In the genomic region with DNA sequence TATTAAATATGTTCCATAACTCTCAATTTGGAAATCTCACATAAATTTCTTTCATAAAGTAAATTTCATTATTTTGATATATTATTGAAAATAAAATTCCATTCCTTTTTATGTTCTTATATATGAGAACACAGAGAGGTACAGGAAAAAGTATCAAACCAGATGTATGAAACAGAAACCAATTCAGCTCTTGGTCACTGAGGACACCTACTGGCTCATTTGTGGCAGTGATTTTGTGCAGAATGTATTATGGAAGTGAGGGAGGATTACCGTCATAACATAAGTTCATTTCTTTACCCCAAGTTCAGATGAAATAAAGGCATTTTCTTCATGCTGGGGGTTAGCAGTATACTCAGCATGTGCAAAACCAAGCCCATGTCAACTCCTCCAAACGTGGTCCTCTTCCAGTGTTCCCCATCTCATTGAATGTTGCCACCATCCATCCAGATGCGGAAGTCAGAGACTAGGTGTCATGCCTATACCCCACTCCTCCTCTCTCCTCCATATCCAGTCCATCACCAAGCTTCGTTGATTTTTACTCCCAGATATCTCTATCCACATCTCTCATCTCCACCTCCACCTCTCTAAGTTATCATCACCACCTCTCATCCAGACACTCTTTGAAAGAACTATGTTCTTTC, we compare ENCODE assay signal across 9 cellular contexts. TPM values are rescaled to one million over a fixed set of nuclear protein-coding genes. Genes with fewer than 3 reads are reported as not detected.
DNase-seq lines count a peak whose midpoint lies in the region; ATAC-seq and TF ChIP-seq lines count a peak whose summit lies in the region.
"Had no signal": no experiment of that assay in that cellular context is flagged by ENCODE, and none has a peak within 500 bp of the region (broad histone marks: within the 10 kb centered on the region; RNA-seq: fewer than 3 reads in every experiment).

No MANE protein-coding gene starts in this region.

- H3K4me3 ChIP-seq in dorsolateral prefrontal cortex: no peak overlapping the region

- intact Hi-C loops in dorsolateral prefrontal cortex (cut with DNase I): no loop called here

- ATAC-seq in GM18861 (IDR thresholded peaks at IDR 0.05; ENCODE audit: unreplicated experiment) (peak; percentile 78), HG02623 (IDR thresholded peaks at IDR 0.05; ENCODE audit: unreplicated experiment) (no peak)

- peak; percentile 95 for TF ChIP-seq RAD21 in Ishikawa (IDR thresholded peaks at IDR 0.05; ENCODE audit: low read depth)

- no peak overlapping the region for H3K27ac ChIP-seq in dorsolateral prefrontal cortex

- no peak for TF ChIP-seq EP300 in Ishikawa (IDR thresholded peaks at IDR 0.05; ENCODE audit: borderline replicate concordance)

- H3K27me3 ChIP-seq in dorsolateral prefrontal cortex: no peaks in the 10 kb centered on the region

- peak; percentile 49 to 86 (median 73) for TF ChIP-seq CTCF in dorsolateral prefrontal cortex (IDR thresholded peaks at IDR 0.05 in 54 of 56, conservative IDR thresholded peaks at IDR 0.05 in 2 of 56; ENCODE audit: low read depth in 1 of 56, partially characterized antibody in 56 of 56)

- DNase-seq in COLO668 (lab: John Stamatoyannopoulos, UW; ENCODE audit: unreplicated experiment) (peak; percentile 36), RPMI7951 (ENCODE audit: low read depth) (peak; percentile 69), dorsolateral prefrontal cortex (peak in 1 of 10 donors; percentile 31), medulla oblongata (ENCODE audit: extremely low spot score) (peak; percentile 60)
- no peak for DNase-seq in activated effector memory CD4-positive, alpha-beta T cell treated with anti-CD3 and anti-CD28 coated beads, Interleukin-2, amount 50 U/mL, for 16 hours

TF ChIP-seq in Ishikawa, 13 proteins besides CTCF, POLR2A, EP300 and RAD21:
- TF ChIP-seq TAF1 (IDR thresholded peaks at IDR 0.05; ENCODE audit: low read depth): no peak
- no peak for TF ChIP-seq FOXM1 (IDR thresholded peaks at IDR 0.05; ENCODE audit: borderline replicate concordance, low read depth)
- no peak for TF ChIP-seq NFIC (IDR thresholded peaks at IDR 0.05)
- TF ChIP-seq, protein P1, sequence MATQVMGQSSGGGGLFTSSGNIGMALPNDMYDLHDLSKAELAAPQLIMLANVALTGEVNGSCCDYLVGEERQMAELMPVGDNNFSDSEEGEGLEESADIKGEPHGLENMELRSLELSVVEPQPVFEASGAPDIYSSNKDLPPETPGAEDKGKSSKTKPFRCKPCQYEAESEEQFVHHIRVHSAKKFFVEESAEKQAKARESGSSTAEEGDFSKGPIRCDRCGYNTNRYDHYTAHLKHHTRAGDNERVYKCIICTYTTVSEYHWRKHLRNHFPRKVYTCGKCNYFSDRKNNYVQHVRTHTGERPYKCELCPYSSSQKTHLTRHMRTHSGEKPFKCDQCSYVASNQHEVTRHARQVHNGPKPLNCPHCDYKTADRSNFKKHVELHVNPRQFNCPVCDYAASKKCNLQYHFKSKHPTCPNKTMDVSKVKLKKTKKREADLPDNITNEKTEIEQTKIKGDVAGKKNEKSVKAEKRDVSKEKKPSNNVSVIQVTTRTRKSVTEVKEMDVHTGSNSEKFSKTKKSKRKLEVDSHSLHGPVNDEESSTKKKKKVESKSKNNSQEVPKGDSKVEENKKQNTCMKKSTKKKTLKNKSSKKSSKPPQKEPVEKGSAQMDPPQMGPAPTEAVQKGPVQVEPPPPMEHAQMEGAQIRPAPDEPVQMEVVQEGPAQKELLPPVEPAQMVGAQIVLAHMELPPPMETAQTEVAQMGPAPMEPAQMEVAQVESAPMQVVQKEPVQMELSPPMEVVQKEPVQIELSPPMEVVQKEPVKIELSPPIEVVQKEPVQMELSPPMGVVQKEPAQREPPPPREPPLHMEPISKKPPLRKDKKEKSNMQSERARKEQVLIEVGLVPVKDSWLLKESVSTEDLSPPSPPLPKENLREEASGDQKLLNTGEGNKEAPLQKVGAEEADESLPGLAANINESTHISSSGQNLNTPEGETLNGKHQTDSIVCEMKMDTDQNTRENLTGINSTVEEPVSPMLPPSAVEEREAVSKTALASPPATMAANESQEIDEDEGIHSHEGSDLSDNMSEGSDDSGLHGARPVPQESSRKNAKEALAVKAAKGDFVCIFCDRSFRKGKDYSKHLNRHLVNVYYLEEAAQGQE (IDR thresholded peaks at IDR 0.05; ENCODE audit: low read depth): no peak
- TF ChIP-seq, protein P2, sequence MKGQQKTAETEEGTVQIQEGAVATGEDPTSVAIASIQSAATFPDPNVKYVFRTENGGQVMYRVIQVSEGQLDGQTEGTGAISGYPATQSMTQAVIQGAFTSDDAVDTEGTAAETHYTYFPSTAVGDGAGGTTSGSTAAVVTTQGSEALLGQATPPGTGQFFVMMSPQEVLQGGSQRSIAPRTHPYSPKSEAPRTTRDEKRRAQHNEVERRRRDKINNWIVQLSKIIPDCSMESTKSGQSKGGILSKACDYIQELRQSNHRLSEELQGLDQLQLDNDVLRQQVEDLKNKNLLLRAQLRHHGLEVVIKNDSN (IDR thresholded peaks at IDR 0.05): no peak
- no peak for TF ChIP-seq TEAD4 (IDR thresholded peaks at IDR 0.05)
- no peak for TF ChIP-seq ZBTB7A (IDR thresholded peaks at IDR 0.05; ENCODE audit: low read depth)
- no peak for TF ChIP-seq CEBPB (IDR thresholded peaks at IDR 0.05)
- no peak for TF ChIP-seq TCF12 (IDR thresholded peaks at IDR 0.05; ENCODE audit: low read depth)
- TF ChIP-seq, protein P3, sequence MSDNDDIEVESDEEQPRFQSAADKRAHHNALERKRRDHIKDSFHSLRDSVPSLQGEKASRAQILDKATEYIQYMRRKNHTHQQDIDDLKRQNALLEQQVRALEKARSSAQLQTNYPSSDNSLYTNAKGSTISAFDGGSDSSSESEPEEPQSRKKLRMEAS (IDR thresholded peaks at IDR 0.05): no peak
- TF ChIP-seq EGR1 (IDR thresholded peaks at IDR 0.05): no peak
- no peak for TF ChIP-seq YY1 (IDR thresholded peaks at IDR 0.05; ENCODE audit: low read depth)

RNA-seq across cellular contexts. Expression of gene MALL, which starts 41.7 kb away (rescaled TPM):
- 3.8 and 4.2 TPM in 2 replicates for total RNA-seq in RPMI7951 (2014; rRNA removed; shearing (Covaris generic))
- total RNA-seq in dorsolateral prefrontal cortex: 1 to 10 TPM in 116 of 120 experiments, under 1 TPM in 4; 0.56 to 7.8 (median 2.4) TPM
- total RNA-seq: T-helper 1 cell treated with Interleukin-12 subunit alpha and Interleukin-12 subunit beta and Interleukin-4 antibody, amounts not matched to agents 30 ng/mL and 1 ng/mL, for 36 hours had no signal

RNA-seq across cellular contexts. Expression of gene NPHP1, which starts 47.5 kb away (rescaled TPM):
- 9.6 and 12.8 TPM in 2 replicates for total RNA-seq in RPMI7951 (2014; rRNA removed; shearing (Covaris generic))
- 10 to 100 TPM in 57 of 120 experiments, 1 to 10 TPM in 63; 4.4 to 17.9 (median 9.9) TPM for total RNA-seq in dorsolateral prefrontal cortex

RNA-seq across cellular contexts. Expression of gene MTLN, which starts 55.1 kb away (rescaled TPM):
- total RNA-seq in RPMI7951 (2014; rRNA removed; shearing (Covaris generic)): 108 and 109 TPM in 2 replicates
- total RNA-seq in dorsolateral prefrontal cortex: 10 to 100 TPM; 23.3 to 79.2 (median 50.4) TPM
